In genomic region chr11:124608146-124608545, GRCh38 we compare ENCODE assay signal across 22 cellular contexts. TPM values are rescaled to one million over a fixed set of nuclear protein-coding genes. Genes with fewer than 3 reads are reported as not detected.
"Had no signal": no experiment of that assay in that cellular context is flagged by ENCODE, and none has a peak within 500 bp of the region (broad histone marks: within the 10 kb centered on the region; RNA-seq: fewer than 3 reads in every experiment).

No MANE protein-coding gene starts in this region.

- H3K27me3 Mint-ChIP-seq: activated naive CD8-positive, alpha-beta T cell treated with anti-CD3 and anti-CD28 coated beads, Interleukin-2, amount 50 U/mL, for 24 hours; progenitor cell of endocrine pancreas had no signal

- H3K36me3 Mint-ChIP-seq: activated CD8-positive, alpha-beta memory T cell treated with anti-CD3 and anti-CD28 coated beads, Interleukin-2, amount 10 ng/mL, durations not matched to agents 7 days and 5 days had no signal

- H3K4me3 Mint-ChIP-seq: activated CD8-positive, alpha-beta memory T cell treated with anti-CD3 and anti-CD28 coated beads, Interleukin-2, amount 10 ng/mL, durations not matched to agents 7 days and 5 days; activated naive CD4-positive, alpha-beta T cell treated with anti-CD3 and anti-CD28 coated beads for 36 hours; activated naive CD8-positive, alpha-beta T cell treated with anti-CD3 and anti-CD28 coated beads, Interleukin-2, amount 50 U/mL, for 24 hours; effector memory CD8-positive, alpha-beta T cell; nephron had no signal

- H3K9me3 Mint-ChIP-seq: activated naive CD4-positive, alpha-beta T cell treated with anti-CD3 and anti-CD28 coated beads for 36 hours; activated naive CD8-positive, alpha-beta T cell treated with anti-CD3 and anti-CD28 coated beads, Interleukin-2, amount 50 U/mL, for 24 hours; activated T-helper 2 cell treated with anti-CD3 and anti-CD28 coated beads, Interferon-gamma antibody, Interleukin-2, Interleukin-4, amounts not matched to agents 10 μg/mL and 5 μg/mL and 100 μg/mL, durations not matched to agents 14 hours and 24 hours and 36 hours; effector memory CD8-positive, alpha-beta T cell; nephron had no signal

- H3K27me3 ChIP-seq: right atrium auricular region had no signal

- H3K4me1 ChIP-seq: right atrium auricular region had no signal

- DNase-seq: activated CD4-positive, alpha-beta T cell treated with anti-CD3 and anti-CD28 coated beads, Interleukin-2, amount 50 U/mL, for 48 hours; activated CD8-positive, alpha-beta memory T cell treated with anti-CD3 and anti-CD28 coated beads, Interleukin-2, amount 10 ng/mL, durations not matched to agents 7 days and 5 days; activated naive CD4-positive, alpha-beta T cell treated with anti-CD3 and anti-CD28 coated beads for 36 hours; activated naive CD8-positive, alpha-beta T cell treated with anti-CD3 and anti-CD28 coated beads, Interleukin-2, amount 50 U/mL, for 24 hours; activated T-cell treated with anti-CD3 and anti-CD28 coated beads, Interleukin-2, amount 50 U/mL, for 1 hour; aorta; effector memory CD8-positive, alpha-beta T cell; mesendoderm; occipital lobe; stimulated activated CD4-positive, alpha-beta T cell treated with anti-CD3 and anti-CD28 coated beads, Interleukin-4, amount 100 ng/mL, for 4 hours; stimulated activated CD8-positive, alpha-beta memory T cell treated with anti-CD3 and anti-CD28 coated beads, Interleukin-4, amount 100 ng/mL, for 48 hours; stimulated activated naive CD4-positive, alpha-beta T cell treated with Interleukin-2 at 50 U/mL for 16 hours; substantia nigra; trophoblast cell; WERI-Rb-1 had no signal

- H3K4me3 ChIP-seq: right atrium auricular region, smooth muscle cell had no signal

- H3K9me3 ChIP-seq: right atrium auricular region had no signal

- H3K27ac Mint-ChIP-seq: activated CD8-positive, alpha-beta memory T cell treated with anti-CD3 and anti-CD28 coated beads, Interleukin-2, amount 10 ng/mL, durations not matched to agents 7 days and 5 days; activated naive CD4-positive, alpha-beta T cell treated with anti-CD3 and anti-CD28 coated beads for 36 hours; activated naive CD8-positive, alpha-beta T cell treated with anti-CD3 and anti-CD28 coated beads, Interleukin-2, amount 50 U/mL, for 24 hours; activated T-helper 2 cell treated with anti-CD3 and anti-CD28 coated beads, Interferon-gamma antibody, Interleukin-2, Interleukin-4, amounts not matched to agents 10 μg/mL and 5 μg/mL and 100 μg/mL, durations not matched to agents 14 hours and 24 hours and 36 hours; effector memory CD8-positive, alpha-beta T cell; nephron; progenitor cell of endocrine pancreas had no signal

- H3K4me1 Mint-ChIP-seq: nephron had no signal

- H3K27ac ChIP-seq: epithelial cell of prostate, right atrium auricular region, WERI-Rb-1 had no signal

- H3K36me3 ChIP-seq: right atrium auricular region, WERI-Rb-1 had no signal

RNA-seq across cellular contexts. Expression of gene PANX3, which starts 3.1 kb away (rescaled TPM):
- total RNA-seq: activated CD8-positive, alpha-beta memory T cell treated with anti-CD3 and anti-CD28 coated beads, Interleukin-2, amount 10 ng/mL, durations not matched to agents 7 days and 5 days; activated naive CD4-positive, alpha-beta T cell treated with anti-CD3 and anti-CD28 coated beads for 36 hours; activated T-helper 2 cell treated with anti-CD3 and anti-CD28 coated beads, Interferon-gamma antibody, Interleukin-2, Interleukin-4, amounts not matched to agents 10 μg/mL and 5 μg/mL and 100 μg/mL, durations not matched to agents 14 hours and 24 hours and 36 hours; aorta; liver; occipital lobe; progenitor cell of endocrine pancreas; right atrium auricular region; smooth muscle cell had no signal

RNA-seq across cellular contexts. Expression of gene OR8A1, which starts 38.3 kb away (rescaled TPM):
- total RNA-seq: activated CD8-positive, alpha-beta memory T cell treated with anti-CD3 and anti-CD28 coated beads, Interleukin-2, amount 10 ng/mL, durations not matched to agents 7 days and 5 days; activated naive CD4-positive, alpha-beta T cell treated with anti-CD3 and anti-CD28 coated beads for 36 hours; activated T-helper 2 cell treated with anti-CD3 and anti-CD28 coated beads, Interferon-gamma antibody, Interleukin-2, Interleukin-4, amounts not matched to agents 10 μg/mL and 5 μg/mL and 100 μg/mL, durations not matched to agents 14 hours and 24 hours and 36 hours; aorta; liver; occipital lobe; progenitor cell of endocrine pancreas; right atrium auricular region; smooth muscle cell had no signal
